ENCODE assay signal across 9 cellular contexts in genomic region chr17:1390422-1391367, GRCh38. TPM values are rescaled to one million over a fixed set of nuclear protein-coding genes. Genes with fewer than 3 reads are reported as not detected.
DNase-seq lines count a peak whose midpoint lies in the region; ATAC-seq and TF ChIP-seq lines count a peak whose summit lies in the region.
"Had no signal": no experiment of that assay in that cellular context is flagged by ENCODE, and none has a peak within 500 bp of the region (broad histone marks: within the 10 kb centered on the region; RNA-seq: fewer than 3 reads in every experiment).

No MANE protein-coding gene starts in this region.

- peak overlapping the region; percentile 3 for H3K4me3 Mint-ChIP-seq in glutamatergic neuron (ENCODE audit: unreplicated experiment)

- ATAC-seq in SK-N-SH treated with all-trans-retinoic acid at 6 μM for 48 hours (peak; percentile 15), HG03135 (IDR thresholded peaks at IDR 0.05; ENCODE audit: unreplicated experiment) (no peak)

- peak overlapping the region; percentile 75 for H3K27ac ChIP-seq in HEK293 (ENCODE audit: extremely low read depth, low read depth, low read length)

- H3K4me1 Mint-ChIP-seq in glutamatergic neuron (ENCODE audit: low read depth, unreplicated experiment): peaks cover 15% of the 10 kb centered on the region

- no peaks in the 10 kb centered on the region for H3K9me3 Mint-ChIP-seq in glutamatergic neuron (ENCODE audit: unreplicated experiment)

- H3K9me3 ChIP-seq in HEK293 (ENCODE audit: control insufficient read depth, insufficient read depth, low read depth, low read length): no peaks in the 10 kb centered on the region
- H3K9me3 ChIP-seq in skeletal muscle satellite cell (replicated peaks; ENCODE audit: low read length): no peaks in the 10 kb centered on the region

- POLR2A ChIA-PET in HEK293 (lab: Yijun Ruan, JAX): interaction anchor here (0.6 to 3.1 kb wide), 11 partner anchors 9 to 533 kb away, joined by 3 to 25 read pairs (median 4); partner anchors contain the start of genes INPP5K and YWHAE

- H3K4me1 ChIP-seq in HEK293 (ENCODE audit: control insufficient read depth, insufficient read depth, low read length): peaks cover 70% of the 10 kb centered on the region
- peaks cover 65% of the 10 kb centered on the region for H3K4me1 ChIP-seq in skeletal muscle satellite cell (ENCODE audit: control insufficient read depth, insufficient read depth, low read length)

- H3K9ac ChIP-seq in skeletal muscle satellite cell (ENCODE audit: low read depth, low read length): no peak overlapping the region

- TF ChIP-seq CTCF in HEK293 (tag by site-specific recombination; IDR thresholded peaks at IDR 0.05): no peak
- TF ChIP-seq CTCF in glutamatergic neuron (IDR thresholded peaks at IDR 0.05; ENCODE audit: partially characterized antibody, unreplicated experiment): no peak

- H3K27me3 Mint-ChIP-seq in glutamatergic neuron (ENCODE audit: unreplicated experiment): peaks cover 2% of the 10 kb centered on the region

- H3K4me3 ChIP-seq in HEK293 (ENCODE audit: low read depth, low read length) (no peak overlapping the region), skeletal muscle satellite cell (ENCODE audit: low read length) (peak overlapping the region; percentile 28)

- peak overlapping the region; percentile 36 for H3K27ac Mint-ChIP-seq in glutamatergic neuron (ENCODE audit: unreplicated experiment)

- DNase-seq in glutamatergic neuron (no peak), NCI-H82 (lab: John Stamatoyannopoulos, UW) (no peak), glomerular visceral epithelial cell (ENCODE audit: extremely low spot score) (no peak), pons (ENCODE audit: low spot score) (no peak)
- DNase-seq: NCI-H146 had no signal

- no peaks in the 10 kb centered on the region for H3K27me3 ChIP-seq in skeletal muscle satellite cell (ENCODE audit: control insufficient read depth, insufficient read depth, low read length)

- H3K36me3 Mint-ChIP-seq in glutamatergic neuron (ENCODE audit: unreplicated experiment): no peaks in the 10 kb centered on the region

- H3K4me2 ChIP-seq in skeletal muscle satellite cell (ENCODE audit: low read length): peak overlapping the region; percentile 68

- CTCF ChIA-PET in HEK293 (lab: Yijun Ruan, JAX): interaction anchor here (0.5 to 5.3 kb wide), 5 partner anchors 15 to 392 kb away, joined by 3 to 40 read pairs (median 4); no protein-coding TSS in a partner anchor

- H3K36me3 ChIP-seq in HEK293 (ENCODE audit: control insufficient read depth in 2 of 2, insufficient read depth in 1 of 2, low read length in 2 of 2) (peaks cover 10 to 28% of the 10 kb centered on the region in 2 experiments; a peak in 2 of 3 replicates), skeletal muscle satellite cell (ENCODE audit: insufficient read depth, low read length) (peaks cover 9% of the 10 kb centered on the region)

TF ChIP-seq in HEK293, 187 proteins besides CTCF, POLR2A, EP300 and RAD21 (continues in another document):
- TF ChIP-seq ZSCAN30 (tag by site-specific recombination; IDR thresholded peaks at IDR 0.05) (no peak), IKZF3 (tag by site-specific recombination; IDR thresholded peaks at IDR 0.05) (peak; percentile 71), ZNF202 (tag by site-specific recombination; IDR thresholded peaks at IDR 0.05; ENCODE audit: borderline replicate concordance) (no peak), ZFP41 (tag by site-specific recombination; IDR thresholded peaks at IDR 0.05; ENCODE audit: borderline replicate concordance) (no peak), ZNF341 (tag by site-specific recombination; IDR thresholded peaks at IDR 0.05; ENCODE audit: low read depth) (peak; percentile 58), PRDM6 (tag by site-specific recombination; IDR thresholded peaks at IDR 0.05) (peak; percentile 91), TRIM28 (IDR thresholded peaks at IDR 0.05; ENCODE audit: borderline replicate concordance, low read length) (peak; percentile 50; the same call in 1 of the 2 replicates), PRDM4 (tag by site-specific recombination; IDR thresholded peaks at IDR 0.05) (no peak; the same call in 1 of the 2 replicates)

TF ChIP-seq in SK-N-SH treated with all-trans-retinoic acid at 6 μM for 48 hours, 23 proteins besides CTCF, POLR2A, EP300 and RAD21:
- TF ChIP-seq ISL1 (CRISPR knock-in tag; IDR thresholded peaks at IDR 0.05) (peak; percentile 56), TSHZ2 (CRISPR knock-in tag; IDR thresholded peaks at IDR 0.05) (0 out of 2 replicates have a peak, but pooled peaks have one; percentile 30), TOX (CRISPR knock-in tag; IDR thresholded peaks at IDR 0.05; ENCODE audit: borderline replicate concordance) (no peak)

RNA-seq across cellular contexts. Expression of gene YWHAE, which starts 9.3 kb away (rescaled TPM):
- 1,106 TPM for total RNA-seq in glutamatergic neuron (ENCODE audit: unreplicated experiment)
- 623 and 650 TPM in 2 replicates for total RNA-seq in skeletal muscle satellite cell (2012; rRNA removed)
